ENCODE assay signal across 11 cellular contexts in the genomic region with DNA sequence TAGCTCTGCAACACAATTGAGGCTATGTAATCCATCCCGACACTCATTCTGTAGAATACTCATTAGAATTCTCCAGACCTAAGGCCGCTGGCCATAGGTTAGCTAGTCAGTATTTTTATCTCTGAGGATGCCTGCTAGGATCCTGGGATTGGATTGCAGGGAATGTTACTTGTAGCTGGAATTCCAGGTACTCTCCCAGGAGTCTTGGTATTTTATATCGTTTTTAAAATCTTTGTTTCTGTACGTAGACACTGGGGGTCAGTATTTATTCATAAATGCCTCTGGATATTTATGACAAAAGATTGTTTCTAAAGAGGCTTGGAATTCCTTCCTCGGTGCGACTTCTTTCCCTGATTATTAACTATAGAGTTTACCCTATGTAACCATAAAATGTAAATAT. TPM values are rescaled to one million over a fixed set of nuclear protein-coding genes. Genes with fewer than 3 reads are reported as not detected.
DNase-seq lines count a peak whose midpoint lies in the region; ATAC-seq and TF ChIP-seq lines count a peak whose summit lies in the region.
"Had no signal": no experiment of that assay in that cellular context is flagged by ENCODE, and none has a peak within 500 bp of the region (broad histone marks: within the 10 kb centered on the region; RNA-seq: fewer than 3 reads in every experiment).

No MANE protein-coding gene starts in this region.

- intact Hi-C loops in activated CD8-positive, alpha-beta T cell treated with anti-CD3 and anti-CD28 coated beads for 36 hours (cut with micrococcal nuclease), result no loop called here
- intact Hi-C loops in tibial artery (cut with DNase I; ENCODE audit: low total_unique reads), result loop anchor here (2.0 kb wide), 1 partner anchor 484 kb away; a partner anchor contains a TSS

- no peaks in the 10 kb centered on the region for H3K36me3 ChIP-seq in tibial artery
- H3K36me3 ChIP-seq: BLaER1 treated with 17β-estradiol and CSF1 and Interleukin-3, amounts not matched to agents 10 nM and 100 nM had no signal

- H3K27me3 Mint-ChIP-seq in activated CD8-positive, alpha-beta T cell treated with anti-CD3 and anti-CD28 coated beads for 36 hours, result peaks cover 5% of the 10 kb centered on the region
- H3K27me3 Mint-ChIP-seq in activated CD8-positive, alpha-beta T cell treated with anti-CD3 and anti-CD28 coated beads, Interleukin-2, amount 10 ng/mL, durations not matched to agents 7 days and 5 days (ENCODE audit: low read depth), result peaks cover 2% of the 10 kb centered on the region
- no peaks in the 10 kb centered on the region for H3K27me3 Mint-ChIP-seq in activated T-cell treated with anti-CD3 and anti-CD28 coated beads, Interleukin-2, amount 50 U/mL, for 24 hours

- H3K27ac ChIP-seq in foreskin keratinocyte, result no peak overlapping the region
- peak overlapping the region in 1 of 2 donors; percentile 31 for H3K27ac ChIP-seq in tibial artery
- H3K27ac ChIP-seq: BLaER1 treated with 17β-estradiol and CSF1 and Interleukin-3, amounts not matched to agents 10 nM and 100 nM had no signal

- DNase-seq in activated CD8-positive, alpha-beta T cell treated with anti-CD3 and anti-CD28 coated beads for 36 hours, result no peak
- DNase-seq in activated CD8-positive, alpha-beta T cell treated with anti-CD3 and anti-CD28 coated beads, Interleukin-2, amount 10 ng/mL, durations not matched to agents 7 days and 5 days, result no peak
- no peak for DNase-seq in foreskin keratinocyte
- DNase-seq in tibial artery, result no peak
- no peak for DNase-seq in NCI-H1048 (lab: John Stamatoyannopoulos, UW)
- DNase-seq in activated T-cell treated with anti-CD3 and anti-CD28 coated beads, Interleukin-2, amount 50 U/mL, for 24 hours, result no peak
- no peak for DNase-seq in retina
- DNase-seq: posterior cingulate gyrus had no signal

- H3K4me1 ChIP-seq in foreskin keratinocyte, result peaks cover 7% of the 10 kb centered on the region
- peaks cover 0 to 37% (median 27%) of the 10 kb centered on the region in 4 donors for H3K4me1 ChIP-seq in tibial artery

- H3K9me3 ChIP-seq in tibial artery, result no peaks in the 10 kb centered on the region
- H3K9me3 ChIP-seq: BLaER1 treated with 17β-estradiol and CSF1 and Interleukin-3, amounts not matched to agents 10 nM and 100 nM had no signal

- CTCF ChIA-PET in activated CD8-positive, alpha-beta T cell treated with anti-CD3 and anti-CD28 coated beads for 36 hours (lab: Charles Lee), result interaction anchor here (0.9 to 2.1 kb wide), 8 partner anchors 15 to 484 kb away, joined by 3 to 11 read pairs (median 4); no protein-coding TSS in a partner anchor
- CTCF ChIA-PET in activated CD8-positive, alpha-beta T cell treated with anti-CD3 and anti-CD28 coated beads, Interleukin-2, amount 10 ng/mL, durations not matched to agents 7 days and 5 days (lab: Charles Lee), result interaction anchor here (1.1 to 1.7 kb wide), 3 partner anchors 10 to 255 kb away, joined by 3 to 4 read pairs (median 4); no protein-coding TSS in a partner anchor

- H3K4me3 Mint-ChIP-seq in activated CD8-positive, alpha-beta T cell treated with anti-CD3 and anti-CD28 coated beads for 36 hours, result no peak overlapping the region
- no peak overlapping the region for H3K4me3 Mint-ChIP-seq in activated CD8-positive, alpha-beta T cell treated with anti-CD3 and anti-CD28 coated beads, Interleukin-2, amount 10 ng/mL, durations not matched to agents 7 days and 5 days
- no peak overlapping the region for H3K4me3 Mint-ChIP-seq in activated T-cell treated with anti-CD3 and anti-CD28 coated beads, Interleukin-2, amount 50 U/mL, for 24 hours
- H3K4me3 Mint-ChIP-seq: stimulated activated memory B cell treated with anti-CD40 and anti-IgM and Interleukin-4, amounts not matched to agents 10 μg/mL and 1 μg/mL and 100 μg/mL, for 72 hours had no signal

- H3K27me3 ChIP-seq in foreskin keratinocyte (no peaks in the 10 kb centered on the region), tibial artery (no peaks in the 10 kb centered on the region)
- H3K27me3 ChIP-seq: BLaER1 treated with 17β-estradiol and CSF1 and Interleukin-3, amounts not matched to agents 10 nM and 100 nM had no signal

- no peaks in the 10 kb centered on the region for H3K9me3 Mint-ChIP-seq in activated CD8-positive, alpha-beta T cell treated with anti-CD3 and anti-CD28 coated beads for 36 hours
- H3K9me3 Mint-ChIP-seq in activated CD8-positive, alpha-beta T cell treated with anti-CD3 and anti-CD28 coated beads, Interleukin-2, amount 10 ng/mL, durations not matched to agents 7 days and 5 days (ENCODE audit: insufficient read depth), result no peaks in the 10 kb centered on the region
- H3K9me3 Mint-ChIP-seq in activated T-cell treated with anti-CD3 and anti-CD28 coated beads, Interleukin-2, amount 50 U/mL, for 24 hours, result no peaks in the 10 kb centered on the region
- H3K9me3 Mint-ChIP-seq: stimulated activated memory B cell treated with anti-CD40 and anti-IgM and Interleukin-4, amounts not matched to agents 10 μg/mL and 1 μg/mL and 100 μg/mL, for 72 hours had no signal

- H3K4me1 Mint-ChIP-seq in activated CD8-positive, alpha-beta T cell treated with anti-CD3 and anti-CD28 coated beads for 36 hours (ENCODE audit: low read depth), result peaks cover 5% of the 10 kb centered on the region
- H3K4me1 Mint-ChIP-seq in activated CD8-positive, alpha-beta T cell treated with anti-CD3 and anti-CD28 coated beads, Interleukin-2, amount 10 ng/mL, durations not matched to agents 7 days and 5 days (ENCODE audit: low read depth), result peaks cover 11% of the 10 kb centered on the region
- peaks cover 7% of the 10 kb centered on the region for H3K4me1 Mint-ChIP-seq in activated T-cell treated with anti-CD3 and anti-CD28 coated beads, Interleukin-2, amount 50 U/mL, for 24 hours (ENCODE audit: low read depth)
- H3K4me1 Mint-ChIP-seq: stimulated activated memory B cell treated with anti-CD40 and anti-IgM and Interleukin-4, amounts not matched to agents 10 μg/mL and 1 μg/mL and 100 μg/mL, for 72 hours had no signal

- peak; percentile 27 for TF ChIP-seq CTCF in activated CD8-positive, alpha-beta T cell treated with anti-CD3 and anti-CD28 coated beads for 36 hours (IDR thresholded peaks at IDR 0.05)
- TF ChIP-seq CTCF in foreskin keratinocyte (conservative IDR thresholded peaks at IDR 0.05) (peak; percentile 72), tibial artery (IDR thresholded peaks at IDR 0.05) (peak; percentile 30 to 51)

- H3K36me3 Mint-ChIP-seq in activated CD8-positive, alpha-beta T cell treated with anti-CD3 and anti-CD28 coated beads for 36 hours (ENCODE audit: low read depth), result no peaks in the 10 kb centered on the region
- H3K36me3 Mint-ChIP-seq in activated CD8-positive, alpha-beta T cell treated with anti-CD3 and anti-CD28 coated beads, Interleukin-2, amount 10 ng/mL, durations not matched to agents 7 days and 5 days (ENCODE audit: low read depth), result no peaks in the 10 kb centered on the region
- H3K36me3 Mint-ChIP-seq in activated T-cell treated with anti-CD3 and anti-CD28 coated beads, Interleukin-2, amount 50 U/mL, for 24 hours (ENCODE audit: low read depth), result no peaks in the 10 kb centered on the region

- no peak overlapping the region for H3K27ac Mint-ChIP-seq in activated CD8-positive, alpha-beta T cell treated with anti-CD3 and anti-CD28 coated beads for 36 hours
- H3K27ac Mint-ChIP-seq in activated CD8-positive, alpha-beta T cell treated with anti-CD3 and anti-CD28 coated beads, Interleukin-2, amount 10 ng/mL, durations not matched to agents 7 days and 5 days, result no peak overlapping the region
- no peak overlapping the region for H3K27ac Mint-ChIP-seq in activated T-cell treated with anti-CD3 and anti-CD28 coated beads, Interleukin-2, amount 50 U/mL, for 24 hours
- H3K27ac Mint-ChIP-seq: stimulated activated memory B cell treated with anti-CD40 and anti-IgM and Interleukin-4, amounts not matched to agents 10 μg/mL and 1 μg/mL and 100 μg/mL, for 72 hours had no signal

- peak overlapping the region; percentile 7 to 32 for H3K4me3 ChIP-seq in tibial artery
- H3K4me3 ChIP-seq: BLaER1 treated with 17β-estradiol and CSF1 and Interleukin-3, amounts not matched to agents 10 nM and 100 nM had no signal

- POLR2A ChIA-PET in activated CD8-positive, alpha-beta T cell treated with anti-CD3 and anti-CD28 coated beads for 36 hours (lab: Charles Lee), result no interaction called here
- POLR2A ChIA-PET in activated CD8-positive, alpha-beta T cell treated with anti-CD3 and anti-CD28 coated beads, Interleukin-2, amount 10 ng/mL, durations not matched to agents 7 days and 5 days (lab: Charles Lee), result no interaction called here

- no peak for ATAC-seq in activated CD8-positive, alpha-beta T cell treated with anti-CD3 and anti-CD28 coated beads for 36 hours
- no peak for ATAC-seq in activated CD8-positive, alpha-beta T cell treated with anti-CD3 and anti-CD28 coated beads, Interleukin-2, amount 10 ng/mL, durations not matched to agents 7 days and 5 days
- ATAC-seq in SK-N-SH treated with all-trans-retinoic acid at 6 μM for 48 hours (peak; percentile 45), foreskin keratinocyte (no peak)
- ATAC-seq: stimulated activated memory B cell treated with anti-CD40 and anti-IgM and Interleukin-4, amounts not matched to agents 10 μg/mL and 1 μg/mL and 100 μg/mL, for 72 hours had no signal

TF ChIP-seq in SK-N-SH treated with all-trans-retinoic acid at 6 μM for 48 hours, 23 proteins besides CTCF, POLR2A, EP300 and RAD21 (continues in another document):
- TF ChIP-seq, protein P1, sequence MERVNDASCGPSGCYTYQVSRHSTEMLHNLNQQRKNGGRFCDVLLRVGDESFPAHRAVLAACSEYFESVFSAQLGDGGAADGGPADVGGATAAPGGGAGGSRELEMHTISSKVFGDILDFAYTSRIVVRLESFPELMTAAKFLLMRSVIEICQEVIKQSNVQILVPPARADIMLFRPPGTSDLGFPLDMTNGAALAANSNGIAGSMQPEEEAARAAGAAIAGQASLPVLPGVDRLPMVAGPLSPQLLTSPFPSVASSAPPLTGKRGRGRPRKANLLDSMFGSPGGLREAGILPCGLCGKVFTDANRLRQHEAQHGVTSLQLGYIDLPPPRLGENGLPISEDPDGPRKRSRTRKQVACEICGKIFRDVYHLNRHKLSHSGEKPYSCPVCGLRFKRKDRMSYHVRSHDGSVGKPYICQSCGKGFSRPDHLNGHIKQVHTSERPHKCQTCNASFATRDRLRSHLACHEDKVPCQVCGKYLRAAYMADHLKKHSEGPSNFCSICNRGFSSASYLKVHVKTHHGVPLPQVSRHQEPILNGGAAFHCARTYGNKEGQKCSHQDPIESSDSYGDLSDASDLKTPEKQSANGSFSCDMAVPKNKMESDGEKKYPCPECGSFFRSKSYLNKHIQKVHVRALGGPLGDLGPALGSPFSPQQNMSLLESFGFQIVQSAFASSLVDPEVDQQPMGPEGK (CRISPR knock-in tag; IDR thresholded peaks at IDR 0.05; ENCODE audit: borderline replicate concordance), result no peak
- TF ChIP-seq ZNF565 (CRISPR knock-in tag; conservative IDR thresholded peaks at IDR 0.05; ENCODE audit: low read depth), result no peak
- no peak for TF ChIP-seq BACH2 (CRISPR knock-in tag; IDR thresholded peaks at IDR 0.05; ENCODE audit: borderline replicate concordance)
- TF ChIP-seq GLIS3 (CRISPR knock-in tag; IDR thresholded peaks at IDR 0.05), result no peak

RNA-seq across cellular contexts. Expression of a gene that starts 40.1 kb away (rescaled TPM):
- total RNA-seq in activated CD8-positive, alpha-beta T cell treated with anti-CD3 and anti-CD28 coated beads for 36 hours, result 10 to 100 TPM; 11.2 to 12.4 TPM
- 10 to 100 TPM; 11.9 to 12.2 TPM for total RNA-seq in activated CD8-positive, alpha-beta T cell treated with anti-CD3 and anti-CD28 coated beads, Interleukin-2, amount 10 ng/mL, durations not matched to agents 7 days and 5 days
- total RNA-seq in foreskin keratinocyte, result 20.6 and 28.0 TPM in 2 replicates
- 16.8 and 20.6 TPM in 2 replicates for polyA plus RNA-seq in foreskin keratinocyte
